In genomic region chr2:171348056-171348455, GRCh38 we compare ENCODE assay signal across 15 cellular contexts.
DNase-seq lines count a peak whose midpoint lies in the region; ATAC-seq lines count a peak whose summit lies in the region.
"Had no signal": no experiment of that assay in that cellular context is flagged by ENCODE, and none has a peak within 500 bp of the region (broad histone marks: within the 10 kb centered on the region; RNA-seq: fewer than 3 reads in every experiment).

No MANE protein-coding gene starts in this region.

- H3K4me3 Mint-ChIP-seq in stimulated activated naive CD8-positive, alpha-beta T cell treated with anti-CD3 and anti-CD28 coated beads, Interleukin-15, Interleukin-2, amounts not matched to agents 100 ng/mL and 50 ng/mL, for 24 hours: no peak overlapping the region

- no peak for DNase-seq in stimulated activated naive CD8-positive, alpha-beta T cell treated with anti-CD3 and anti-CD28 coated beads, Interleukin-15, Interleukin-2, amounts not matched to agents 100 U/mL and 50 U/mL, for 24 hours
- DNase-seq in SJCRH30 (peak; percentile 3 to 30), NCI-H1436 (lab: John Stamatoyannopoulos, UW) (no peak), nucleus accumbens (lab: John Stamatoyannopoulos, UW) (no peak), OCI-M2 (lab: John Stamatoyannopoulos, UW; ENCODE audit: unreplicated experiment) (no peak), T-helper 2 cell (no peak)
- DNase-seq: activated CD4-positive, alpha-beta T cell treated with anti-CD3 and anti-CD28 coated beads, Interleukin-2, amount 50 U/mL, for 1 hour; DMS79; dorsolateral prefrontal cortex; NCI-H1092 treated with DMSO at 0.1 percent for 48 hours; occipital lobe; tibial artery had no signal

- no peak overlapping the region for H3K9ac ChIP-seq in muscle layer of colon (ENCODE audit: low read length)

- peaks cover 27% of the 10 kb centered on the region for H3K4me1 ChIP-seq in SJCRH30
- peaks cover 19% of the 10 kb centered on the region for H3K4me1 ChIP-seq in muscle layer of colon (ENCODE audit: insufficient read depth, low read length)

- peak overlapping the region; percentile 57 for H3K27ac Mint-ChIP-seq in stimulated activated naive CD8-positive, alpha-beta T cell treated with anti-CD3 and anti-CD28 coated beads, Interleukin-15, Interleukin-2, amounts not matched to agents 100 ng/mL and 50 ng/mL, for 24 hours

- H3K27me3 ChIP-seq in SJCRH30 (no peaks in the 10 kb centered on the region), muscle layer of colon (ENCODE audit: control insufficient read depth in 1 of 2, insufficient read depth in 2 of 2, low read length in 2 of 2) (no peaks in the 10 kb centered on the region)
- H3K27me3 ChIP-seq: dorsolateral prefrontal cortex, tibial artery had no signal

- H3K36me3 Mint-ChIP-seq in stimulated activated naive CD8-positive, alpha-beta T cell treated with anti-CD3 and anti-CD28 coated beads, Interleukin-15, Interleukin-2, amounts not matched to agents 100 ng/mL and 50 ng/mL, for 24 hours (ENCODE audit: low read depth): no peaks in the 10 kb centered on the region

- H3K27ac ChIP-seq in SJCRH30 (peak overlapping the region; percentile 75), muscle layer of colon (ENCODE audit: low read depth, low read length) (peak overlapping the region; percentile 58)

- H3K4me3 ChIP-seq in SJCRH30 (no peak overlapping the region), muscle layer of colon (ENCODE audit: low read depth in 1 of 2, low read length in 2 of 2) (no peak overlapping the region)
- H3K4me3 ChIP-seq: dorsolateral prefrontal cortex, lung, tibial artery had no signal

- H3K36me3 ChIP-seq in SJCRH30 (no peaks in the 10 kb centered on the region), muscle layer of colon (ENCODE audit: insufficient read depth, low read length) (no peaks in the 10 kb centered on the region)
- H3K36me3 ChIP-seq: tibial artery had no signal

- H3K4me1 Mint-ChIP-seq in stimulated activated naive CD8-positive, alpha-beta T cell treated with anti-CD3 and anti-CD28 coated beads, Interleukin-15, Interleukin-2, amounts not matched to agents 100 ng/mL and 50 ng/mL, for 24 hours (ENCODE audit: low read depth): peaks cover 34% of the 10 kb centered on the region

- ATAC-seq in stimulated activated naive CD8-positive, alpha-beta T cell treated with anti-CD3 and anti-CD28 coated beads, Interleukin-15, Interleukin-2, amounts not matched to agents 100 U/mL and 50 U/mL, for 24 hours: no peak

- peaks cover 4% of the 10 kb centered on the region for H3K9me3 Mint-ChIP-seq in stimulated activated naive CD8-positive, alpha-beta T cell treated with anti-CD3 and anti-CD28 coated beads, Interleukin-15, Interleukin-2, amounts not matched to agents 100 ng/mL and 50 ng/mL, for 24 hours

- no peaks in the 10 kb centered on the region for H3K27me3 Mint-ChIP-seq in stimulated activated naive CD8-positive, alpha-beta T cell treated with anti-CD3 and anti-CD28 coated beads, Interleukin-15, Interleukin-2, amounts not matched to agents 100 ng/mL and 50 ng/mL, for 24 hours

- H3K9me3 ChIP-seq in SJCRH30 (replicated peaks) (0 out of 2 replicates have a peak, but pooled peaks cover 2% of the 10 kb centered on the region), muscle layer of colon (ENCODE audit: low read length) (no peaks in the 10 kb centered on the region)
- H3K9me3 ChIP-seq: tibial artery had no signal

Comparison
In these comparisons a context has a peak if more than half of its experiments do, and no peak if none do; other contexts are left out.
1. DNase-seq: peak in SJCRH30 (2 of 2); none in stimulated activated naive CD8-positive, alpha-beta T cell treated with anti-CD3 and anti-CD28 coated beads, Interleukin-15, Interleukin-2, amounts not matched to agents 100 U/mL and 50 U/mL, for 24 hours (single experiment), NCI-H1436 (single experiment), nucleus accumbens (0 of 56), OCI-M2 (single experiment) and T-helper 2 cell (0 of 5).